In genomic region chr19:42334697-42335373, GRCh38 we compare ENCODE assay signal across 18 cellular contexts. TPM values are rescaled to one million over a fixed set of nuclear protein-coding genes. Genes with fewer than 3 reads are reported as not detected.
DNase-seq lines count a peak whose midpoint lies in the region; TF ChIP-seq lines count a peak whose summit lies in the region.
"Had no signal": no experiment of that assay in that cellular context is flagged by ENCODE, and none has a peak within 500 bp of the region (broad histone marks: within the 10 kb centered on the region; RNA-seq: fewer than 3 reads in every experiment).

No MANE protein-coding gene starts in this region.

- H3K27ac ChIP-seq in RWPE1: peak overlapping the region; percentile 23; the same call in 1 of the 2 replicates
- H3K27ac ChIP-seq in osteoblast (ENCODE audit: low read depth, low read length): no peak overlapping the region
- no peak overlapping the region for H3K27ac ChIP-seq in colonic mucosa
- H3K27ac ChIP-seq: 22Rv1; BLaER1 treated with 17β-estradiol and CSF1 and Interleukin-3, amounts not matched to agents 10 nM and 100 nM had no signal

- DNase-seq in DMS 273 (lab: John Stamatoyannopoulos, UW; ENCODE audit: unreplicated experiment) (peak; percentile 29), DMS 273 treated with DMSO at 0.1 percent for 48 hours (lab: John Stamatoyannopoulos, UW) (no peak), RWPE1 (ENCODE audit: low spot score) (no peak), osteoblast (ENCODE audit: insufficient read length, low spot score, missing footprints) (peak; percentile 66), colonic mucosa (no peak), SK-N-DZ (ENCODE audit: low spot score) (no peak)
- DNase-seq: AML-193; Calu3; CD4-positive, CD25-positive, alpha-beta regulatory T cell; DMS153; DMS79 treated with DMSO at 0.1 percent for 48 hours; EL; GDM1; GOT3 had no signal

- no peak overlapping the region for H3K9ac ChIP-seq in colonic mucosa (ENCODE audit: low read depth in 2 of 2, low read length in 2 of 2)

- H3K9me3 ChIP-seq in osteoblast (ENCODE audit: low read depth, low read length): no peaks in the 10 kb centered on the region
- H3K9me3 ChIP-seq in colonic mucosa: no peaks in the 10 kb centered on the region
- H3K9me3 ChIP-seq: BLaER1 treated with 17β-estradiol and CSF1 and Interleukin-3, amounts not matched to agents 10 nM and 100 nM; HAP-1 had no signal

- H3K36me3 ChIP-seq in osteoblast (ENCODE audit: insufficient read depth, low read length) (no peaks in the 10 kb centered on the region), colonic mucosa (no peaks in the 10 kb centered on the region)

- CTCF ChIA-PET in RWPE1 (lab: Yijun Ruan, JAX): no interaction called here

- no peak for TF ChIP-seq CTCF in RWPE1 (conservative IDR thresholded peaks at IDR 0.05; ENCODE audit: low read depth)
- no peak for TF ChIP-seq CTCF in osteoblast (IDR thresholded peaks at IDR 0.05; ENCODE audit: extremely low read depth, low read depth, low read length)
- TF ChIP-seq CTCF in colonic mucosa (IDR thresholded peaks at IDR 0.05): no peak

- intact Hi-C loops in colonic mucosa (cut with DNase I): no loop called here

- peaks cover 9% of the 10 kb centered on the region for H4K20me1 ChIP-seq in osteoblast (ENCODE audit: insufficient read depth, low read length)

- no peak overlapping the region for H2AFZ ChIP-seq in osteoblast (ENCODE audit: low read length)

- H3K27me3 ChIP-seq in osteoblast (ENCODE audit: insufficient read depth, low read length) (no peaks in the 10 kb centered on the region), colonic mucosa (no peaks in the 10 kb centered on the region)
- H3K27me3 ChIP-seq: BLaER1 treated with 17β-estradiol and CSF1 and Interleukin-3, amounts not matched to agents 10 nM and 100 nM had no signal

- peaks cover 4% of the 10 kb centered on the region for H3K79me2 ChIP-seq in osteoblast (ENCODE audit: insufficient read depth, low read length)

- POLR2A ChIA-PET in RWPE1 (lab: Yijun Ruan, JAX; ENCODE audit: low non-redundant PET): no interaction called here

- no peak overlapping the region for H3K4me2 ChIP-seq in osteoblast (ENCODE audit: insufficient read depth, low read length)

- H3K4me1 ChIP-seq in osteoblast (ENCODE audit: insufficient read depth, low read length) (no peaks in the 10 kb centered on the region), colonic mucosa (no peaks in the 10 kb centered on the region)

- H3K4me3 ChIP-seq in osteoblast (ENCODE audit: insufficient read depth, low read length): no peak overlapping the region
- no peak overlapping the region for H3K4me3 ChIP-seq in colonic mucosa
- H3K4me3 ChIP-seq: BLaER1 treated with 17β-estradiol and CSF1 and Interleukin-3, amounts not matched to agents 10 nM and 100 nM; HAP-1; K562 had no signal

RNA-seq across cellular contexts. Expression of gene MEGF8, which starts 9.4 kb away (rescaled TPM):
- total RNA-seq in osteoblast (23.9 and 30.0 TPM in 2 replicates), colonic mucosa (10 to 100 TPM; 13.4 to 16.5 TPM)
- polyA plus RNA-seq in SK-N-DZ (2014; cell fraction: cytosol; rRNA removed): 10.7 and 11.2 TPM in 2 replicates
- polyA plus RNA-seq in SK-N-DZ (2014; cell fraction: nucleus; rRNA removed): 7.8 and 11.5 TPM in 2 replicates

RNA-seq across cellular contexts. Expression of gene TMEM145, which starts 21.7 kb away (rescaled TPM):
- total RNA-seq in osteoblast (not detected in 2 replicates), colonic mucosa (under 1 TPM; 0.24 to 0.94 TPM)
- 4.3 and 4.9 TPM in 2 replicates for polyA plus RNA-seq in SK-N-DZ (2014; cell fraction: cytosol; rRNA removed)
- 57.8 and 173 TPM in 2 replicates for polyA plus RNA-seq in SK-N-DZ (2014; cell fraction: nucleus; rRNA removed)
- total RNA-seq: CD4-positive, CD25-positive, alpha-beta regulatory T cell had no signal
- polyA plus RNA-seq: CD4-positive, CD25-positive, alpha-beta regulatory T cell had no signal

RNA-seq across cellular contexts. Expression of gene PAFAH1B3, which starts 32.4 kb away (rescaled TPM):
- 18.3 and 23.2 TPM in 2 replicates for total RNA-seq in osteoblast
- total RNA-seq in colonic mucosa: 10 to 100 TPM; 42.5 to 53.0 TPM
- 242 and 265 TPM in 2 replicates for polyA plus RNA-seq in SK-N-DZ (2014; cell fraction: cytosol; rRNA removed)
- 203 and 228 TPM in 2 replicates for polyA plus RNA-seq in SK-N-DZ (2014; cell fraction: nucleus; rRNA removed)

RNA-seq across cellular contexts. Expression of gene PRR19, which starts 32.9 kb away (rescaled TPM):
- total RNA-seq in osteoblast (0.36 and 0.59 TPM in 2 replicates), colonic mucosa (1 to 10 TPM in 1 of 2 donors, under 1 TPM in 1; 0.32 to 1.0 TPM)
- polyA plus RNA-seq in SK-N-DZ (2014; cell fraction: cytosol; rRNA removed): 1.0 and 2.0 TPM in 2 replicates
- polyA plus RNA-seq in SK-N-DZ (2014; cell fraction: nucleus; rRNA removed): 0.28 and 0.99 TPM in 2 replicates
- total RNA-seq: CD4-positive, CD25-positive, alpha-beta regulatory T cell had no signal

RNA-seq across cellular contexts. Expression of gene CNFN, which starts 55.3 kb away (rescaled TPM):
- total RNA-seq in osteoblast (not detected in 2 replicates), colonic mucosa (1 to 10 TPM; 4.7 to 5.5 TPM)
- not detected in 2 replicates for polyA plus RNA-seq in SK-N-DZ (2014; cell fraction: cytosol; rRNA removed)
- 0.76 TPM in 1 of 2 replicates, not detected in the other for polyA plus RNA-seq in SK-N-DZ (2014; cell fraction: nucleus; rRNA removed)
- total RNA-seq: CD4-positive, CD25-positive, alpha-beta regulatory T cell had no signal

Comparison
In these comparisons a context has a peak if more than half of its experiments do, and no peak if none do; other contexts are left out.
1. DNase-seq: peak in DMS 273 (single experiment) and osteoblast (single experiment); none in DMS 273 treated with DMSO at 0.1 percent for 48 hours (single experiment), RWPE1 (single experiment), colonic mucosa (single experiment) and SK-N-DZ (single experiment).